Comparison of ENCODE assay signal across 15 cellular contexts in genomic region chr13:84192125-84192524, GRCh38.
A peak's percentile ranks its signal among the peaks of the same experiment; 100 is the strongest.
DNase-seq lines count a peak whose midpoint lies in the region; ATAC-seq, FAIRE-seq and TF ChIP-seq lines count a peak whose summit lies in the region.
"Had no signal": no experiment of that assay in that cellular context is flagged by ENCODE, and none has a peak within 500 bp of the region (broad histone marks: within the 10 kb centered on the region; RNA-seq: fewer than 3 reads in every experiment).

No MANE protein-coding gene starts in this region.

- H3K4me3 Mint-ChIP-seq in MCF 10A (ENCODE audit: unreplicated experiment), result no peak overlapping the region
- H3K4me3 Mint-ChIP-seq in astrocyte (ENCODE audit: unreplicated experiment), result no peak overlapping the region
- H3K4me3 Mint-ChIP-seq: naive thymus-derived CD8-positive, alpha-beta T cell had no signal

- WGBS in aorta, 2 donors, result 75 to 77% methylated on average over 3 of the region's 3 CpGs

- H3K4me3 ChIP-seq in breast epithelium (no peak overlapping the region), astrocyte (ENCODE audit: insufficient read depth, low read depth, low read length) (no peak overlapping the region), aorta (ENCODE audit: low read length in 2 of 2) (no peak overlapping the region)

- no peaks in the 10 kb centered on the region for H3K27me3 Mint-ChIP-seq in MCF 10A (ENCODE audit: insufficient read depth, unreplicated experiment)
- H3K27me3 Mint-ChIP-seq in astrocyte (ENCODE audit: low read depth, unreplicated experiment), result no peaks in the 10 kb centered on the region

- TF ChIP-seq CTCF in MCF 10A (IDR thresholded peaks at IDR 0.05; ENCODE audit: unreplicated experiment) (no peak), breast epithelium (IDR thresholded peaks at IDR 0.05) (no peak), astrocyte (IDR thresholded peaks at IDR 0.05; ENCODE audit: insufficient read depth, low read depth, low read length) (no peak)

- no peaks in the 10 kb centered on the region for H3K36me3 Mint-ChIP-seq in MCF 10A (ENCODE audit: insufficient read depth, unreplicated experiment)
- no peaks in the 10 kb centered on the region for H3K36me3 Mint-ChIP-seq in astrocyte (ENCODE audit: low read depth, unreplicated experiment)

- no peaks in the 10 kb centered on the region for H3K9me3 ChIP-seq in breast epithelium
- no peaks in the 10 kb centered on the region for H3K9me3 ChIP-seq in astrocyte (ENCODE audit: insufficient read depth, low read depth, low read length)
- H3K9me3 ChIP-seq in aorta (ENCODE audit: control insufficient read depth, low read length), result no peaks in the 10 kb centered on the region

- no peaks in the 10 kb centered on the region for H4K20me1 ChIP-seq in astrocyte (ENCODE audit: insufficient read depth, low read length)

- BruUV-seq in MCF 10A (replicated peaks; lab: Mats Ljungman, UMichigan), result no TSS peak

- FAIRE-seq in astrocyte (lab: Jason Lieb, UNC), result peak; percentile 72
- FAIRE-seq: endothelial cell of umbilical vein, islet of Langerhans, small intestine had no signal

- CTCF ChIA-PET in MCF 10A (lab: Yijun Ruan, JAX), result no interaction called here

- ATAC-seq in aorta (ENCODE audit: low FRiP score) (no peak), HG02885 (IDR thresholded peaks at IDR 0.05; ENCODE audit: poor library complexity, unreplicated experiment) (no peak)
- ATAC-seq: naive thymus-derived CD8-positive, alpha-beta T cell had no signal

- H3K4me1 Mint-ChIP-seq in MCF 10A (ENCODE audit: insufficient read depth, unreplicated experiment) (peaks cover 6% of the 10 kb centered on the region), astrocyte (ENCODE audit: low read depth, unreplicated experiment) (peaks cover 24% of the 10 kb centered on the region)

- H3K9ac ChIP-seq in astrocyte (ENCODE audit: low read length), result no peak overlapping the region

- no peak overlapping the region for H2AFZ ChIP-seq in astrocyte (ENCODE audit: low read depth, low read length)

- H3K4me1 ChIP-seq in breast epithelium, result no peaks in the 10 kb centered on the region
- peaks cover 4% of the 10 kb centered on the region for H3K4me1 ChIP-seq in astrocyte (ENCODE audit: insufficient read depth, low read length)
- no peaks in the 10 kb centered on the region for H3K4me1 ChIP-seq in aorta (ENCODE audit: control insufficient read depth in 1 of 2, insufficient read depth in 2 of 2, low read length in 2 of 2)

- DNase-seq in MCF 10A (ENCODE audit: unreplicated experiment) (peak; percentile 82), breast epithelium (ENCODE audit: low spot score in 2 of 2) (no peak), astrocyte (ENCODE audit: low read depth) (peak; percentile 98), hepatic stellate cell (ENCODE audit: low spot score) (peak; percentile 0), NCI-H1092 treated with DMSO at 0.1 percent for 48 hours (lab: John Stamatoyannopoulos, UW) (no peak), aorta (no peak)
- no peak for DNase-seq in activated naive CD4-positive, alpha-beta T cell treated with Interleukin-2 at 50 U/mL for 16 hours
- DNase-seq: activated CD4-positive, CD25-positive, alpha-beta regulatory T cell treated with anti-CD3 and anti-CD28 coated beads, Interleukin-2, amount 50 U/mL, for 72 hours; activated T-cell treated with anti-CD3 and anti-CD28 coated beads for 4 hours; DMS79; naive thymus-derived CD8-positive, alpha-beta T cell; small intestine had no signal

- peaks cover 13% of the 10 kb centered on the region for H3K9me3 Mint-ChIP-seq in MCF 10A (ENCODE audit: unreplicated experiment)
- H3K9me3 Mint-ChIP-seq in astrocyte (ENCODE audit: unreplicated experiment), result peaks cover 9% of the 10 kb centered on the region

- H3K79me2 ChIP-seq in astrocyte (ENCODE audit: insufficient read depth, low read length), result no peaks in the 10 kb centered on the region

- no peaks in the 10 kb centered on the region for H3K27me3 ChIP-seq in breast epithelium
- H3K27me3 ChIP-seq in astrocyte (ENCODE audit: insufficient read depth, low read length), result no peaks in the 10 kb centered on the region
- no peaks in the 10 kb centered on the region for H3K27me3 ChIP-seq in aorta (ENCODE audit: control insufficient read depth in 1 of 2, insufficient read depth in 2 of 2, low read length in 1 of 2)

- POLR2A ChIA-PET in MCF 10A (lab: Yijun Ruan, JAX), result interaction anchor here (0.9 kb wide), 1 partner anchor 71 kb away, joined by 3 read pairs; no protein-coding TSS in a partner anchor

- H3K27ac Mint-ChIP-seq in MCF 10A (ENCODE audit: low read depth, unreplicated experiment), result no peak overlapping the region
- peak overlapping the region; percentile 98 for H3K27ac Mint-ChIP-seq in astrocyte (ENCODE audit: unreplicated experiment)
- H3K27ac Mint-ChIP-seq: naive thymus-derived CD8-positive, alpha-beta T cell had no signal

- H3K4me2 ChIP-seq in astrocyte (ENCODE audit: low read length), result no peak overlapping the region

- intact Hi-C loops in MCF 10A (cut with micrococcal nuclease), result no loop called here
- intact Hi-C loops in breast epithelium (cut with DNase I; ENCODE audit: low total_unique reads), result no loop called here
- intact Hi-C loops in aorta (cut with DNase I), result no loop called here

- H3K27ac ChIP-seq in breast epithelium (no peak overlapping the region), astrocyte (ENCODE audit: low read depth, low read length) (peak overlapping the region; percentile 23), aorta (ENCODE audit: low read depth in 1 of 2, low read length in 2 of 2) (no peak overlapping the region)

- no peak for TF ChIP-seq POLR2A in breast epithelium (IDR thresholded peaks at IDR 0.05)

- H3K36me3 ChIP-seq in breast epithelium (no peaks in the 10 kb centered on the region), astrocyte (ENCODE audit: insufficient read depth, low read length) (no peaks in the 10 kb centered on the region), aorta (ENCODE audit: control insufficient read depth in 1 of 2, insufficient read depth in 2 of 2, low read length in 1 of 2) (no peaks in the 10 kb centered on the region)

Comparison
In these comparisons a context has a peak if more than half of its experiments do, and no peak if none do; other contexts are left out.
1. DNase-seq: peak in MCF 10A (single experiment), astrocyte (single experiment) and hepatic stellate cell (single experiment); none in breast epithelium (0 of 2), NCI-H1092 treated with DMSO at 0.1 percent for 48 hours (single experiment), activated naive CD4-positive, alpha-beta T cell treated with Interleukin-2 at 50 U/mL for 16 hours (single experiment) and aorta (0 of 2).